12 cellular contexts compared by ENCODE assay signal in genomic region chr16:50282955-50283631, GRCh38. TPM values are rescaled to one million over a fixed set of nuclear protein-coding genes. Genes with fewer than 3 reads are reported as not detected.
DNase-seq lines count a peak whose midpoint lies in the region; ATAC-seq and TF ChIP-seq lines count a peak whose summit lies in the region.
"Had no signal": no experiment of that assay in that cellular context is flagged by ENCODE, and none has a peak within 500 bp of the region (broad histone marks: within the 10 kb centered on the region; RNA-seq: fewer than 3 reads in every experiment).

No MANE protein-coding gene starts in this region.

- peaks cover 0 to 4% (median 0%) of the 10 kb centered on the region in 7 donors for H3K9me3 Mint-ChIP-seq in CD14-positive monocyte
- no peaks in the 10 kb centered on the region for H3K9me3 Mint-ChIP-seq in activated naive CD8-positive, alpha-beta T cell (ENCODE audit: low read depth)
- peaks cover 0 to 2% (median 0%) of the 10 kb centered on the region in 11 donors for H3K9me3 Mint-ChIP-seq in naive thymus-derived CD4-positive, alpha-beta T cell

- no peak overlapping the region for H3K4me3 ChIP-seq in naive thymus-derived CD4-positive, alpha-beta T cell (ENCODE audit: low read length)
- H3K4me3 ChIP-seq in WERI-Rb-1 (ENCODE audit: low read depth, low read length): no peak overlapping the region
- H3K4me3 ChIP-seq: SK-N-MC had no signal

- H3K9me3 ChIP-seq in KOPT-K1 (ENCODE audit: insufficient read depth, low read length, poor library complexity, severe bottlenecking) (peaks cover 8% of the 10 kb centered on the region), WERI-Rb-1 (ENCODE audit: severe bottlenecking) (peaks cover 4% of the 10 kb centered on the region)
- peaks cover 0 to 6% (median 0%) of the 10 kb centered on the region in 3 experiments for H3K9me3 ChIP-seq in naive thymus-derived CD4-positive, alpha-beta T cell (ENCODE audit: control insufficient read depth in 2 of 3, low read length in 3 of 3)

- TF ChIP-seq CTCF in CD14-positive monocyte (IDR thresholded peaks at IDR 0.05) (no peak), WERI-Rb-1 (IDR thresholded peaks at IDR 0.05; ENCODE audit: low read depth, low read length) (no peak)

- no peak for ATAC-seq in naive thymus-derived CD4-positive, alpha-beta T cell
- ATAC-seq in HG03039 (IDR thresholded peaks at IDR 0.05; ENCODE audit: unreplicated experiment): no peak

- H3K36me3 ChIP-seq in KOPT-K1 (ENCODE audit: insufficient read depth, low read length) (peaks cover 11% of the 10 kb centered on the region; the same call in 1 of the 2 replicates), WERI-Rb-1 (no peaks in the 10 kb centered on the region)
- peaks cover 0 to 17% (median 4%) of the 10 kb centered on the region in 3 experiments for H3K36me3 ChIP-seq in naive thymus-derived CD4-positive, alpha-beta T cell (ENCODE audit: control insufficient read depth in 2 of 3, insufficient read depth in 3 of 3, low read length in 3 of 3)

- H3K27ac ChIP-seq in KOPT-K1 (ENCODE audit: low read depth, low read length, poor library complexity, severe bottlenecking) (peak overlapping the region; percentile 7), WERI-Rb-1 (no peak overlapping the region)
- peak overlapping the region; percentile 59 for H3K27ac ChIP-seq in naive thymus-derived CD4-positive, alpha-beta T cell (ENCODE audit: low read depth, low read length)
- H3K27ac ChIP-seq: SK-N-MC had no signal

- no peaks in the 10 kb centered on the region for H3K27me3 Mint-ChIP-seq in CD14-positive monocyte (ENCODE audit: low read depth in 3 of 3)
- H3K27me3 Mint-ChIP-seq in activated naive CD8-positive, alpha-beta T cell: no peaks in the 10 kb centered on the region
- no peaks in the 10 kb centered on the region for H3K27me3 Mint-ChIP-seq in naive thymus-derived CD4-positive, alpha-beta T cell

- DNase-seq in CD14-positive monocyte (ENCODE audit: low spot score) (no peak), WERI-Rb-1 (no peak), HuH-7.5 (ENCODE audit: low spot score) (no peak)
- no peak for DNase-seq in naive thymus-derived CD4-positive, alpha-beta T cell
- DNase-seq in stimulated activated CD4-positive, alpha-beta T cell treated with anti-CD3 and anti-CD28 coated beads, Interleukin-12 subunit alpha, Interleukin-12 subunit beta, amount 100 ng/mL, for 4 hours: no peak
- DNase-seq: activated CD4-positive, alpha-beta T cell treated with anti-CD3 and anti-CD28 coated beads, Interleukin-2, amount 50 U/mL, for 1 hour; activated naive CD4-positive, alpha-beta T cell treated with Interleukin-2 at 50 U/mL for 16 hours; NCI-H526 had no signal

- intact Hi-C loops in CD14-positive monocyte (cut with micrococcal nuclease): loop anchor here (1.0 to 5.0 kb wide), 4 partner anchors 12 to 36 kb away; no protein-coding TSS in a partner anchor
- intact Hi-C loops in naive thymus-derived CD4-positive, alpha-beta T cell (cut with micrococcal nuclease): loop anchor here in 1 of 2 donors (1.0 kb wide), 1 partner anchor 17 kb away; the partner anchor contains the start of gene ADCY7

- no peaks in the 10 kb centered on the region for H3K27me3 ChIP-seq in naive thymus-derived CD4-positive, alpha-beta T cell (ENCODE audit: control insufficient read depth in 2 of 2, insufficient read depth in 2 of 2, low read length in 2 of 2)
- no peaks in the 10 kb centered on the region for H3K27me3 ChIP-seq in WERI-Rb-1 (ENCODE audit: insufficient read depth, low read depth, severe bottlenecking)

- peak overlapping the region; percentile 93 to 100 (median 98) for H3K27ac Mint-ChIP-seq in CD14-positive monocyte
- H3K27ac Mint-ChIP-seq in activated naive CD8-positive, alpha-beta T cell: peak overlapping the region; percentile 77
- H3K27ac Mint-ChIP-seq in naive thymus-derived CD4-positive, alpha-beta T cell: peak overlapping the region in 8 of 9 donors; percentile 77 to 93 (median 86)

- H3K36me3 Mint-ChIP-seq in CD14-positive monocyte: peaks cover 24 to 67% of the 10 kb centered on the region in 2 donors
- H3K36me3 Mint-ChIP-seq in activated naive CD8-positive, alpha-beta T cell: peaks cover 3% of the 10 kb centered on the region
- H3K36me3 Mint-ChIP-seq in naive thymus-derived CD4-positive, alpha-beta T cell: peaks cover 0 to 46% (median 15%) of the 10 kb centered on the region in 5 donors

- peak overlapping the region; percentile 74 to 90 for H3K4me3 Mint-ChIP-seq in CD14-positive monocyte
- peak overlapping the region; percentile 74 for H3K4me3 Mint-ChIP-seq in activated naive CD8-positive, alpha-beta T cell
- H3K4me3 Mint-ChIP-seq in naive thymus-derived CD4-positive, alpha-beta T cell: peak overlapping the region in 9 of 10 donors; percentile 75 to 93 (median 81)

- CTCF ChIA-PET in naive thymus-derived CD4-positive, alpha-beta T cell (lab: Charles Lee): interaction anchor here (0.6 to 4.0 kb wide), 5 partner anchors 8 to 43 kb away, joined by 3 to 15 read pairs (median 3); partner anchors contain the start of gene ADCY7

- POLR2A ChIA-PET in naive thymus-derived CD4-positive, alpha-beta T cell (lab: Charles Lee): interaction anchor here (0.6 to 14.6 kb wide), 5 partner anchors 10 to 426 kb away, joined by 3 to 257 read pairs (median 4); partner anchors contain the start of gene ADCY7

- H3K4me1 ChIP-seq in naive thymus-derived CD4-positive, alpha-beta T cell (ENCODE audit: control insufficient read depth in 2 of 2, insufficient read depth in 2 of 2, low read length in 2 of 2): peaks cover 75 to 79% of the 10 kb centered on the region in 2 donors

- H3K4me1 Mint-ChIP-seq in CD14-positive monocyte: peaks cover 78% of the 10 kb centered on the region
- H3K4me1 Mint-ChIP-seq in activated naive CD8-positive, alpha-beta T cell (ENCODE audit: low read depth): peaks cover 76% of the 10 kb centered on the region
- peaks cover 63 to 90% (median 84%) of the 10 kb centered on the region in 7 donors for H3K4me1 Mint-ChIP-seq in naive thymus-derived CD4-positive, alpha-beta T cell

RNA-seq across cellular contexts. Expression of gene ADCY7, which starts 16.7 kb away (rescaled TPM):
- 10 to 100 TPM; 53.1 to 91.5 TPM for polyA plus RNA-seq in CD14-positive monocyte
- 100 to 1,000 TPM; 179 to 326 (median 208) TPM for total RNA-seq in naive thymus-derived CD4-positive, alpha-beta T cell
- 10 to 100 TPM; 62.6 to 85.7 TPM for polyA plus RNA-seq in naive thymus-derived CD4-positive, alpha-beta T cell
